In genomic region chr1:185916866-185917265, GRCh38 we compare ENCODE assay signal across 22 cellular contexts.
"Had no signal": no experiment of that assay in that cellular context is flagged by ENCODE, and none has a peak within 500 bp of the region (broad histone marks: within the 10 kb centered on the region; RNA-seq: fewer than 3 reads in every experiment).

No MANE protein-coding gene starts in this region.

- FAIRE-seq: islet of Langerhans had no signal

- H3K9me3 ChIP-seq: body of pancreas, left lung, mucosa of descending colon, neutrophil, thoracic aorta, upper lobe of right lung had no signal

- ATAC-seq: body of pancreas; mucosa of descending colon; naive thymus-derived CD4-positive, alpha-beta T cell; stimulated activated effector memory CD8-positive, alpha-beta T cell treated with anti-CD3 and anti-CD28 coated beads, Interleukin-12 subunit alpha, Interleukin-12 subunit beta, amount 100 ng/mL, for 72 hours; T-cell had no signal

- DNase-seq: activated CD4-positive, alpha-beta T cell treated with anti-CD3 and anti-CD28 coated beads for 4 hours; activated CD8-positive, alpha-beta memory T cell treated with anti-CD3 and anti-CD28 coated beads, Interleukin-2, amount 50 U/mL, for 48 hours; activated gamma-delta T cell treated with Interleukin-2 at 50 U/mL for 16 hours; activated T-cell treated with anti-CD3 and anti-CD28 coated beads, Interleukin-2, amount 50 U/mL, for 72 hours; amygdala; body of pancreas; cortex of kidney; effector CD4-positive, alpha-beta T cell; left lung; mucosa of descending colon; naive thymus-derived CD4-positive, alpha-beta T cell; stimulated activated CD4-positive, alpha-beta T cell treated with anti-CD3 and anti-CD28 coated beads, Interleukin-12 subunit alpha, Interleukin-12 subunit beta, amount 100 ng/mL, for 4 hours; stimulated activated CD4-positive, alpha-beta T cell treated with anti-CD3 and anti-CD28 coated beads, Interleukin-2, amount 100 ng/mL, for 24 hours; T-cell; T-helper 9 cell; upper lobe of right lung had no signal

- H3K4me3 ChIP-seq: body of pancreas, left lung, mucosa of descending colon, thoracic aorta, upper lobe of right lung had no signal

- H3K27ac Mint-ChIP-seq: activated naive CD8-positive, alpha-beta T cell; activated T-cell treated with anti-CD3 and anti-CD28 coated beads, Interleukin-2, amount 50 U/mL, for 72 hours; naive thymus-derived CD4-positive, alpha-beta T cell; stimulated activated effector memory CD8-positive, alpha-beta T cell treated with anti-CD3 and anti-CD28 coated beads, Interleukin-12 subunit alpha, Interleukin-12 subunit beta, amount 100 ng/mL, for 72 hours; T-cell had no signal

- H3K36me3 ChIP-seq: left lung, neutrophil, thoracic aorta, upper lobe of right lung had no signal

- H3K36me3 Mint-ChIP-seq: activated naive CD8-positive, alpha-beta T cell; naive thymus-derived CD4-positive, alpha-beta T cell; stimulated activated effector memory CD8-positive, alpha-beta T cell treated with anti-CD3 and anti-CD28 coated beads, Interleukin-12 subunit alpha, Interleukin-12 subunit beta, amount 100 ng/mL, for 72 hours; T-cell had no signal

- H3K4me3 Mint-ChIP-seq: activated naive CD8-positive, alpha-beta T cell; activated T-cell treated with anti-CD3 and anti-CD28 coated beads, Interleukin-2, amount 50 U/mL, for 72 hours; central memory CD8-positive, alpha-beta T cell; naive thymus-derived CD4-positive, alpha-beta T cell; stimulated activated effector memory CD8-positive, alpha-beta T cell treated with anti-CD3 and anti-CD28 coated beads, Interleukin-12 subunit alpha, Interleukin-12 subunit beta, amount 100 ng/mL, for 72 hours; T-cell had no signal

- H3K9me3 Mint-ChIP-seq: central memory CD8-positive, alpha-beta T cell; naive thymus-derived CD4-positive, alpha-beta T cell; stimulated activated effector memory CD8-positive, alpha-beta T cell treated with anti-CD3 and anti-CD28 coated beads, Interleukin-12 subunit alpha, Interleukin-12 subunit beta, amount 100 ng/mL, for 72 hours; T-cell had no signal

- H3K27ac ChIP-seq: body of pancreas, left lung, neutrophil, thoracic aorta, upper lobe of right lung had no signal

- H3K4me1 ChIP-seq: body of pancreas, left lung, upper lobe of right lung had no signal

- H3K27me3 Mint-ChIP-seq: activated naive CD8-positive, alpha-beta T cell; central memory CD8-positive, alpha-beta T cell had no signal

- H3K4me1 Mint-ChIP-seq: central memory CD8-positive, alpha-beta T cell; naive thymus-derived CD4-positive, alpha-beta T cell; stimulated activated effector memory CD8-positive, alpha-beta T cell treated with anti-CD3 and anti-CD28 coated beads, Interleukin-12 subunit alpha, Interleukin-12 subunit beta, amount 100 ng/mL, for 72 hours; T-cell had no signal

- H3K27me3 ChIP-seq: body of pancreas, left lung, neutrophil, upper lobe of right lung had no signal
